ENCODE assay signal across 18 cellular contexts in the genomic region with DNA sequence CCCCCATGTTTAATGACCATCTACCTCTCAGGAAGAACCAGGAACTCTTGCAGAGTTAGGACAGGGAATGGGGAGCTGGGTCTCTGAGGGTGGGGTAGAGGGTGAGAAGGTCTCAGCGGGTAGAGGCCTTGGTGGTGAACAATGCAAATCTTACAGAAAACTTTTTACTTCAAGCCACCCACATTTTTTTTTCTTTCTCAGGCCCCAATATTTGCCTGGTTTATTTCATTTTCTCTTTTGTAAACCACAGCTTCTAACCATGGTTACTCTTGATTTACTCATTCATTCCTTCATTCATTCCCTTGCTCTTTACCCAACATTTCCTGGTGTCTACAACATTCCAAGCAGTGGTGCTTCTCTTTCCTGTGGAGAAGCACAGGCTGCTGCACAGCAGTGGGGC.
A peak's percentile ranks its signal among the peaks of the same experiment; 100 is the strongest.
DNase-seq lines count a peak whose midpoint lies in the region; ATAC-seq and TF ChIP-seq lines count a peak whose summit lies in the region.
"Had no signal": no experiment of that assay in that cellular context is flagged by ENCODE, and none has a peak within 500 bp of the region (broad histone marks: within the 10 kb centered on the region; RNA-seq: fewer than 3 reads in every experiment).

No MANE protein-coding gene starts in this region.

- no peaks in the 10 kb centered on the region for H3K4me1 Mint-ChIP-seq in natural killer cell
- H3K4me1 Mint-ChIP-seq: activated CD4-positive, alpha-beta T cell treated with anti-CD3 and anti-CD28 coated beads for 36 hours; activated CD8-positive, alpha-beta memory T cell treated with anti-CD3 and anti-CD28 coated beads, Interleukin-2, amount 10 ng/mL, durations not matched to agents 7 days and 5 days; activated T-helper 17 cell treated with anti-CD3 and anti-CD28 coated beads, Interleukin-2, amount 50 U/mL, for 72 hours had no signal

- no peak for TF ChIP-seq CTCF in natural killer cell (IDR thresholded peaks at IDR 0.05)

- ATAC-seq in GM18867 (IDR thresholded peaks at IDR 0.05; ENCODE audit: unreplicated experiment) (peak; percentile 78), GM21381 (IDR thresholded peaks at IDR 0.05; ENCODE audit: unreplicated experiment) (peak; percentile 45), HG02798 (IDR thresholded peaks at IDR 0.05; ENCODE audit: poor library complexity, unreplicated experiment) (peak; percentile 80), HG03432 (IDR thresholded peaks at IDR 0.05; ENCODE audit: unreplicated experiment) (peak; percentile 75), natural killer cell (no peak)
- ATAC-seq: activated CD4-positive, alpha-beta T cell treated with anti-CD3 and anti-CD28 coated beads for 36 hours; activated CD8-positive, alpha-beta memory T cell treated with anti-CD3 and anti-CD28 coated beads, Interleukin-2, amount 10 ng/mL, durations not matched to agents 7 days and 5 days; activated T-helper 17 cell treated with anti-CD3 and anti-CD28 coated beads, Interleukin-2, amount 50 U/mL, for 72 hours had no signal

- intact Hi-C loops in natural killer cell (cut with micrococcal nuclease): no loop called here

- no peak for DNase-seq in NCI-H146 (lab: John Stamatoyannopoulos, UW)
- DNase-seq in hippocampal formation (lab: John Stamatoyannopoulos, UW): no peak
- no peak for DNase-seq in activated naive CD4-positive, alpha-beta T cell treated with Interleukin-2 at 50 U/mL for 16 hours
- no peak for DNase-seq in natural killer cell
- DNase-seq: activated CD4-positive, alpha-beta T cell treated with anti-CD3 and anti-CD28 coated beads for 36 hours; activated CD8-positive, alpha-beta memory T cell treated with anti-CD3 and anti-CD28 coated beads, Interleukin-2, amount 10 ng/mL, durations not matched to agents 7 days and 5 days; CD4-positive, alpha-beta T cell; cortex of kidney; IMR-90; NCI-H1417 treated with DMSO at 0.1 percent for 48 hours; NCI-H524 treated with DMSO at 0.1 percent for 48 hours; Right ventricle myocardium superior; SW 1271 had no signal

- H3K27ac Mint-ChIP-seq in natural killer cell: no peak overlapping the region
- H3K27ac Mint-ChIP-seq: activated CD4-positive, alpha-beta T cell treated with anti-CD3 and anti-CD28 coated beads for 36 hours; activated CD8-positive, alpha-beta memory T cell treated with anti-CD3 and anti-CD28 coated beads, Interleukin-2, amount 10 ng/mL, durations not matched to agents 7 days and 5 days; activated T-helper 17 cell treated with anti-CD3 and anti-CD28 coated beads, Interleukin-2, amount 50 U/mL, for 72 hours; CD4-positive, alpha-beta T cell had no signal

- no peaks in the 10 kb centered on the region for H3K9me3 Mint-ChIP-seq in natural killer cell
- H3K9me3 Mint-ChIP-seq: activated T-helper 17 cell treated with anti-CD3 and anti-CD28 coated beads, Interleukin-2, amount 50 U/mL, for 72 hours; CD4-positive, alpha-beta T cell had no signal

- no peaks in the 10 kb centered on the region for H3K36me3 Mint-ChIP-seq in natural killer cell
- H3K36me3 Mint-ChIP-seq: activated CD8-positive, alpha-beta memory T cell treated with anti-CD3 and anti-CD28 coated beads, Interleukin-2, amount 10 ng/mL, durations not matched to agents 7 days and 5 days had no signal

- no peak overlapping the region for H3K4me3 Mint-ChIP-seq in natural killer cell
- H3K4me3 Mint-ChIP-seq: activated CD4-positive, alpha-beta T cell treated with anti-CD3 and anti-CD28 coated beads for 36 hours; activated CD8-positive, alpha-beta memory T cell treated with anti-CD3 and anti-CD28 coated beads, Interleukin-2, amount 10 ng/mL, durations not matched to agents 7 days and 5 days; activated T-helper 17 cell treated with anti-CD3 and anti-CD28 coated beads, Interleukin-2, amount 50 U/mL, for 72 hours; CD4-positive, alpha-beta T cell had no signal

- H3K27me3 Mint-ChIP-seq in natural killer cell (ENCODE audit: low read depth in 2 of 2): no peaks in the 10 kb centered on the region
- H3K27me3 Mint-ChIP-seq: activated CD4-positive, alpha-beta T cell treated with anti-CD3 and anti-CD28 coated beads for 36 hours; activated CD8-positive, alpha-beta memory T cell treated with anti-CD3 and anti-CD28 coated beads, Interleukin-2, amount 10 ng/mL, durations not matched to agents 7 days and 5 days; activated T-helper 17 cell treated with anti-CD3 and anti-CD28 coated beads, Interleukin-2, amount 50 U/mL, for 72 hours; CD4-positive, alpha-beta T cell had no signal

Comparison
In these comparisons a context has a peak if more than half of its experiments do, and no peak if none do; other contexts are left out.
1. ATAC-seq: peak in GM18867 (single experiment), GM21381 (single experiment), HG02798 (single experiment) and HG03432 (single experiment); none in natural killer cell (0 of 3).